19 cellular contexts compared by ENCODE assay signal in genomic region chr7:4208086-4208485, GRCh38.
DNase-seq lines count a peak whose midpoint lies in the region; ATAC-seq and TF ChIP-seq lines count a peak whose summit lies in the region.
"Had no signal": no experiment of that assay in that cellular context is flagged by ENCODE, and none has a peak within 500 bp of the region (broad histone marks: within the 10 kb centered on the region; RNA-seq: fewer than 3 reads in every experiment).

No MANE protein-coding gene starts in this region.

- intact Hi-C loops in posterior vena cava (cut with DNase I) = no loop called here
- intact Hi-C loops in esophagus squamous epithelium (cut with DNase I) = no loop called here

- no peaks in the 10 kb centered on the region for H3K9me3 Mint-ChIP-seq in nephron progenitor cell
- H3K9me3 Mint-ChIP-seq: CD4-positive, alpha-beta T cell; H9 had no signal

- H3K9ac ChIP-seq in SK-N-SH = no peak overlapping the region

- no peaks in the 10 kb centered on the region for H3K9me2 ChIP-seq in SK-N-SH

- no peaks in the 10 kb centered on the region for H4K20me1 ChIP-seq in SK-N-SH (ENCODE audit: insufficient read depth)

- H3K27ac ChIP-seq in SK-N-SH (ENCODE audit: low read depth in 2 of 2, low read length in 1 of 2) = no peak overlapping the region
- H3K27ac ChIP-seq in esophagus squamous epithelium = no peak overlapping the region
- H3K27ac ChIP-seq in coronary artery = no peak overlapping the region
- H3K27ac ChIP-seq: 22Rv1, A549, C4-2B had no signal

- H3K4me3 ChIP-seq in SK-N-SH (ENCODE audit: low read depth in 2 of 2, low read length in 1 of 2) (no peak overlapping the region), esophagus squamous epithelium (no peak overlapping the region), coronary artery (no peak overlapping the region)
- H3K4me3 ChIP-seq: A549 had no signal

- peaks cover 42% of the 10 kb centered on the region for H3K4me1 Mint-ChIP-seq in nephron progenitor cell

- DNase-seq in SK-N-SH = peak; percentile 27
- DNase-seq in nephron progenitor cell = no peak
- peak; percentile 79 for DNase-seq in posterior vena cava (ENCODE audit: low spot score)
- DNase-seq in esophagus squamous epithelium (lab: John Stamatoyannopoulos, UW) = no peak
- DNase-seq in HPDE6-E6E7 (ENCODE audit: extremely low spot score) = no peak
- no peak for DNase-seq in NCI-H2227 (lab: John Stamatoyannopoulos, UW; ENCODE audit: unreplicated experiment)
- DNase-seq in coronary artery (ENCODE audit: low spot score) = no peak
- DNase-seq: AML-193; Caco-2; CD4-positive, alpha-beta T cell; DMS79; GDM1; GOT3; H9 had no signal

- peaks cover 11% of the 10 kb centered on the region for H3K27me3 Mint-ChIP-seq in nephron progenitor cell (ENCODE audit: low read depth, poor library complexity)
- H3K27me3 Mint-ChIP-seq: CD4-positive, alpha-beta T cell had no signal

- H2AFZ ChIP-seq in SK-N-SH (ENCODE audit: low read depth) = no peak overlapping the region

- POLR2A ChIA-PET in SK-N-SH (lab: Yijun Ruan, JAX) = no interaction called here

- H3K9me3 ChIP-seq in SK-N-SH (no peaks in the 10 kb centered on the region), esophagus squamous epithelium (no peaks in the 10 kb centered on the region)
- H3K9me3 ChIP-seq: A549, Caco-2 had no signal

- H3K27me3 ChIP-seq in SK-N-SH (ENCODE audit: insufficient read depth) (no peaks in the 10 kb centered on the region), esophagus squamous epithelium (peaks cover 0 to 6% (median 0%) of the 10 kb centered on the region in 4 donors)

- H3K4me2 ChIP-seq in SK-N-SH = no peak overlapping the region
- H3K4me2 ChIP-seq: A549 had no signal

- no peak for TF ChIP-seq CTCF in SK-N-SH (IDR thresholded peaks at IDR 0.05)
- no peak for TF ChIP-seq CTCF in nephron progenitor cell (IDR thresholded peaks at IDR 0.05)
- TF ChIP-seq CTCF in esophagus squamous epithelium (IDR thresholded peaks at IDR 0.05) = no peak
- TF ChIP-seq CTCF in coronary artery (IDR thresholded peaks at IDR 0.05) = no peak

- H3K4me1 ChIP-seq in SK-N-SH (ENCODE audit: control insufficient read depth in 1 of 2, insufficient read depth in 2 of 2, low read depth in 1 of 2, low read length in 1 of 2) = peaks cover 0 to 4% of the 10 kb centered on the region in 2 experiments; a peak in 1 of 4 replicates
- peaks cover 0 to 7% (median 4%) of the 10 kb centered on the region in 3 donors for H3K4me1 ChIP-seq in esophagus squamous epithelium
- H3K4me1 ChIP-seq: A549, Caco-2 had no signal

- H3F3A ChIP-seq in SK-N-SH (replicated peaks; ENCODE audit: insufficient read depth) = no peaks in the 10 kb centered on the region

- H3K27ac Mint-ChIP-seq in nephron progenitor cell = peak overlapping the region; percentile 48
- H3K27ac Mint-ChIP-seq: CD4-positive, alpha-beta T cell had no signal

- no peak for TF ChIP-seq RAD21 in SK-N-SH (IDR thresholded peaks at IDR 0.05; ENCODE audit: low read length)

- no peaks in the 10 kb centered on the region for H3K79me2 ChIP-seq in SK-N-SH (ENCODE audit: insufficient read depth)

- no peak for ATAC-seq in SK-N-SH treated with all-trans-retinoic acid at 6 μM for 48 hours
- ATAC-seq: A549, HepG2 had no signal

- H3K36me3 Mint-ChIP-seq in nephron progenitor cell (ENCODE audit: low read depth) = peaks cover 10% of the 10 kb centered on the region

- no peaks in the 10 kb centered on the region for H3K36me3 ChIP-seq in SK-N-SH (replicated peaks in 1 of 2; ENCODE audit: control insufficient read depth in 1 of 2, insufficient read depth in 2 of 2, low read length in 1 of 2)
- no peaks in the 10 kb centered on the region for H3K36me3 ChIP-seq in esophagus squamous epithelium

- 72% methylated on average over 15 of the region's 15 CpGs for WGBS in SK-N-SH (ENCODE audit: low lambda C conversion rate)
- WGBS in esophagus squamous epithelium, 2 donors = 80 to 97% methylated on average over 1 to 5 of the region's 15 CpGs

- TF ChIP-seq POLR2A in esophagus squamous epithelium (IDR thresholded peaks at IDR 0.05) = no peak

- H3K4me3 Mint-ChIP-seq in nephron progenitor cell = no peak overlapping the region
- H3K4me3 Mint-ChIP-seq: CD4-positive, alpha-beta T cell; H9 had no signal

- no peak for TF ChIP-seq EP300 in SK-N-SH (IDR thresholded peaks at IDR 0.05; ENCODE audit: borderline replicate concordance in 1 of 2, low read depth in 1 of 2, low read length in 1 of 2)

- CTCF ChIA-PET in SK-N-SH (lab: Yijun Ruan, JAX) = interaction anchor here (2.1 kb wide), 1 partner anchor 105 kb away, joined by 6 read pairs; no protein-coding TSS in a partner anchor

TF ChIP-seq in SK-N-SH, 30 proteins besides CTCF, POLR2A, EP300 and RAD21:
- TF ChIP-seq, protein P1, sequence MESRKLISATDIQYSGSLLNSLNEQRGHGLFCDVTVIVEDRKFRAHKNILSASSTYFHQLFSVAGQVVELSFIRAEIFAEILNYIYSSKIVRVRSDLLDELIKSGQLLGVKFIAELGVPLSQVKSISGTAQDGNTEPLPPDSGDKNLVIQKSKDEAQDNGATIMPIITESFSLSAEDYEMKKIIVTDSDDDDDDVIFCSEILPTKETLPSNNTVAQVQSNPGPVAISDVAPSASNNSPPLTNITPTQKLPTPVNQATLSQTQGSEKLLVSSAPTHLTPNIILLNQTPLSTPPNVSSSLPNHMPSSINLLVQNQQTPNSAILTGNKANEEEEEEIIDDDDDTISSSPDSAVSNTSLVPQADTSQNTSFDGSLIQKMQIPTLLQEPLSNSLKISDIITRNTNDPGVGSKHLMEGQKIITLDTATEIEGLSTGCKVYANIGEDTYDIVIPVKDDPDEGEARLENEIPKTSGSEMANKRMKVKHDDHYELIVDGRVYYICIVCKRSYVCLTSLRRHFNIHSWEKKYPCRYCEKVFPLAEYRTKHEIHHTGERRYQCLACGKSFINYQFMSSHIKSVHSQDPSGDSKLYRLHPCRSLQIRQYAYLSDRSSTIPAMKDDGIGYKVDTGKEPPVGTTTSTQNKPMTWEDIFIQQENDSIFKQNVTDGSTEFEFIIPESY (IDR thresholded peaks at IDR 0.05; ENCODE audit: borderline replicate concordance, low read depth) = no peak
- TF ChIP-seq RFX5 (IDR thresholded peaks at IDR 0.05; ENCODE audit: low read length) = no peak
- no peak for TF ChIP-seq MEF2A (IDR thresholded peaks at IDR 0.05; ENCODE audit: borderline replicate concordance, low read depth)
- TF ChIP-seq RXRA (IDR thresholded peaks at IDR 0.05; ENCODE audit: borderline replicate concordance, low read depth) = no peak
- no peak for TF ChIP-seq SIN3A (IDR thresholded peaks at IDR 0.05; ENCODE audit: borderline replicate concordance, low read depth, low read length)
- no peak for TF ChIP-seq MXI1 (IDR thresholded peaks at IDR 0.05; ENCODE audit: low read depth, low read length)
- TF ChIP-seq TEAD4 (IDR thresholded peaks at IDR 0.05; ENCODE audit: borderline replicate concordance, insufficient read depth) = no peak
- TF ChIP-seq FOXJ3 (CRISPR knock-in tag; IDR thresholded peaks at IDR 0.05) = no peak
- TF ChIP-seq USF1 (IDR thresholded peaks at IDR 0.05; ENCODE audit: borderline replicate concordance, low read depth) = no peak

TF ChIP-seq in SK-N-SH treated with all-trans-retinoic acid at 6 μM for 48 hours, 23 proteins besides CTCF, POLR2A, EP300 and RAD21:
- no peak for TF ChIP-seq RARB (CRISPR knock-in tag; IDR thresholded peaks at IDR 0.05)
- no peak for TF ChIP-seq OSR1 (CRISPR knock-in tag; IDR thresholded peaks at IDR 0.05)
- TF ChIP-seq, protein P2, sequence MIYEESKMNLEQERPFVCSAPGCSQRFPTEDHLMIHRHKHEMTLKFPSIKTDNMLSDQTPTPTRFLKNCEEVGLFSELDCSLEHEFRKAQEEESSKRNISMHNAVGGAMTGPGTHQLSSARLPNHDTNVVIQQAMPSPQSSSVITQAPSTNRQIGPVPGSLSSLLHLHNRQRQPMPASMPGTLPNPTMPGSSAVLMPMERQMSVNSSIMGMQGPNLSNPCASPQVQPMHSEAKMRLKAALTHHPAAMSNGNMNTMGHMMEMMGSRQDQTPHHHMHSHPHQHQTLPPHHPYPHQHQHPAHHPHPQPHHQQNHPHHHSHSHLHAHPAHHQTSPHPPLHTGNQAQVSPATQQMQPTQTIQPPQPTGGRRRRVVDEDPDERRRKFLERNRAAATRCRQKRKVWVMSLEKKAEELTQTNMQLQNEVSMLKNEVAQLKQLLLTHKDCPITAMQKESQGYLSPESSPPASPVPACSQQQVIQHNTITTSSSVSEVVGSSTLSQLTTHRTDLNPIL (CRISPR knock-in tag; IDR thresholded peaks at IDR 0.05; ENCODE audit: low read depth) = no peak
- no peak for TF ChIP-seq PATZ1 (CRISPR knock-in tag; IDR thresholded peaks at IDR 0.05; ENCODE audit: borderline replicate concordance)

Comparison
In these comparisons a context has a peak if more than half of its experiments do, and no peak if none do; other contexts are left out.
1. DNase-seq: peak in SK-N-SH (single experiment) and posterior vena cava (single experiment); none in nephron progenitor cell (single experiment), esophagus squamous epithelium (single experiment), HPDE6-E6E7 (single experiment), NCI-H2227 (single experiment) and coronary artery (single experiment).